In the genomic region with DNA sequence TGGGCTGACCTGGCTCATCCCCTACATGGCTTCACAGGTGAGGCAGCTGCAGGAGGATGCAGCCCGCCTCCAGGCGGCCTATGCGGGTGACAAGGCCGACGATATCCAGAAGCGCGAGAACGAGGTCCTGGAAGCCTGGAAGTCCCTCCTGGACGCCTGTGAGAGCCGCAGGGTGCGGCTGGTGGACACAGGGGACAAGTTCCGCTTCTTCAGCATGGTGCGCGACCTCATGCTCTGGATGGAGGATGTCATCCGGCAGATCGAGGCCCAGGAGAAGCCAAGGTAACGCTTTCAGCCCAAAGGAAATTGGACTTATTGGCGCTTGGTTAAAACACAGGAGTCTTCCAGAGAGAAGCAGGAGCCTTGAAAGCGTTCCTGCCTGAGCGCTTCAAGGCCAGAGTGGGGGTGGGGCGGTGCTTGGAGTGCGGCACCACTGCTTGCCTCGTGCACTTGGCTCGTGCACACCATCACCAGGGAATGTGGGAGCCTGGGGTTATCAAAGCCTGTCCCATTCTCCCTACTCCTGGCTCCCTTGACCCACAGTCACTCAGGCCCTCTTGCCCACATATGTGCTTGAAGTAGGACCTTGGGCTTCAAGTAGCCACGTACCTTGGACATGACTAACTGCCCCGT, we compare ENCODE assay signal across 20 cellular contexts.
"Had no signal": no experiment of that assay in that cellular context is flagged by ENCODE, and none has a peak within 500 bp of the region (broad histone marks: within the 10 kb centered on the region; RNA-seq: fewer than 3 reads in every experiment).

No MANE protein-coding gene starts in this region.

- H3K27ac Mint-ChIP-seq: T-helper 2 cell treated with Interferon-gamma antibody and Interleukin-4, amounts not matched to agents 5 μg/mL and 100 μg/mL, for 36 hours had no signal

- DNase-seq: activated CD4-positive, alpha-beta T cell treated with anti-CD3 and anti-CD28 coated beads for 36 hours; activated CD4-positive, alpha-beta T cell treated with anti-CD3 and anti-CD28 coated beads, Interleukin-2, amount 50 U/mL, for 48 hours; activated CD8-positive, alpha-beta memory T cell treated with anti-CD3 and anti-CD28 coated beads, Interleukin-2, amount 50 U/mL, for 48 hours; activated effector memory CD4-positive, alpha-beta T cell treated with Interleukin-2 at 50 U/mL for 16 hours; activated naive CD4-positive, alpha-beta T cell treated with anti-CD3 and anti-CD28 coated beads, Interleukin-2, amount 10 ng/mL, durations not matched to agents 7 days and 5 days; activated T-cell treated with anti-CD3 and anti-CD28 coated beads, Interleukin-2, amount 50 U/mL, for 4 hours; erythroblast; foreskin fibroblast; heart right ventricle; kidney; lower lobe of right lung; mesendoderm; naive B cell; retina; SK-N-SH; stimulated activated CD4-positive, alpha-beta T cell treated with anti-CD3 and anti-CD28 coated beads, Interleukin-4, amount 100 ng/mL, for 4 hours; stimulated activated naive CD8-positive, alpha-beta T cell treated with anti-CD3 and anti-CD28 coated beads, Interleukin-15, Interleukin-2, amounts not matched to agents 100 U/mL and 50 U/mL, for 24 hours; substantia nigra; tibial artery had no signal

- H3K9me3 ChIP-seq: heart right ventricle, lower lobe of right lung, SK-N-SH, tibial artery had no signal

- H3K4me2 ChIP-seq: SK-N-SH had no signal

- H3K27me3 Mint-ChIP-seq: activated CD4-positive, alpha-beta T cell treated with anti-CD3 and anti-CD28 coated beads for 36 hours; activated naive CD4-positive, alpha-beta T cell treated with anti-CD3 and anti-CD28 coated beads, Interleukin-2, amount 10 ng/mL, durations not matched to agents 7 days and 5 days; naive B cell had no signal

- H3K27me3 ChIP-seq: heart right ventricle, tibial artery had no signal

- H3K9ac ChIP-seq: SK-N-SH had no signal

- H3K4me1 ChIP-seq: tibial artery had no signal

- ATAC-seq: activated CD4-positive, alpha-beta T cell treated with anti-CD3 and anti-CD28 coated beads for 36 hours; activated T-cell treated with anti-CD3 and anti-CD28 coated beads, Interleukin-2, amount 50 U/mL, for 4 hours; lower lobe of right lung; stimulated activated naive CD8-positive, alpha-beta T cell treated with anti-CD3 and anti-CD28 coated beads, Interleukin-15, Interleukin-2, amounts not matched to agents 100 U/mL and 50 U/mL, for 24 hours had no signal

- H3K4me3 ChIP-seq: heart right ventricle, lower lobe of right lung, tibial artery had no signal

- H3K4me3 Mint-ChIP-seq: activated CD4-positive, alpha-beta T cell treated with anti-CD3 and anti-CD28 coated beads for 36 hours; activated naive CD4-positive, alpha-beta T cell treated with anti-CD3 and anti-CD28 coated beads, Interleukin-2, amount 10 ng/mL, durations not matched to agents 7 days and 5 days; activated T-cell treated with anti-CD3 and anti-CD28 coated beads, Interleukin-2, amount 50 U/mL, for 4 hours; naive B cell; T-helper 2 cell treated with Interferon-gamma antibody and Interleukin-4, amounts not matched to agents 5 μg/mL and 100 μg/mL, for 36 hours had no signal

- H3K27ac ChIP-seq: lower lobe of right lung, tibial artery had no signal

- H3K9me3 Mint-ChIP-seq: activated naive CD4-positive, alpha-beta T cell treated with anti-CD3 and anti-CD28 coated beads, Interleukin-2, amount 10 ng/mL, durations not matched to agents 7 days and 5 days; activated T-cell treated with anti-CD3 and anti-CD28 coated beads, Interleukin-2, amount 50 U/mL, for 4 hours; naive B cell; T-helper 2 cell treated with Interferon-gamma antibody and Interleukin-4, amounts not matched to agents 5 μg/mL and 100 μg/mL, for 36 hours had no signal
